ENCODE assay signal across 8 cellular contexts in the genomic region with DNA sequence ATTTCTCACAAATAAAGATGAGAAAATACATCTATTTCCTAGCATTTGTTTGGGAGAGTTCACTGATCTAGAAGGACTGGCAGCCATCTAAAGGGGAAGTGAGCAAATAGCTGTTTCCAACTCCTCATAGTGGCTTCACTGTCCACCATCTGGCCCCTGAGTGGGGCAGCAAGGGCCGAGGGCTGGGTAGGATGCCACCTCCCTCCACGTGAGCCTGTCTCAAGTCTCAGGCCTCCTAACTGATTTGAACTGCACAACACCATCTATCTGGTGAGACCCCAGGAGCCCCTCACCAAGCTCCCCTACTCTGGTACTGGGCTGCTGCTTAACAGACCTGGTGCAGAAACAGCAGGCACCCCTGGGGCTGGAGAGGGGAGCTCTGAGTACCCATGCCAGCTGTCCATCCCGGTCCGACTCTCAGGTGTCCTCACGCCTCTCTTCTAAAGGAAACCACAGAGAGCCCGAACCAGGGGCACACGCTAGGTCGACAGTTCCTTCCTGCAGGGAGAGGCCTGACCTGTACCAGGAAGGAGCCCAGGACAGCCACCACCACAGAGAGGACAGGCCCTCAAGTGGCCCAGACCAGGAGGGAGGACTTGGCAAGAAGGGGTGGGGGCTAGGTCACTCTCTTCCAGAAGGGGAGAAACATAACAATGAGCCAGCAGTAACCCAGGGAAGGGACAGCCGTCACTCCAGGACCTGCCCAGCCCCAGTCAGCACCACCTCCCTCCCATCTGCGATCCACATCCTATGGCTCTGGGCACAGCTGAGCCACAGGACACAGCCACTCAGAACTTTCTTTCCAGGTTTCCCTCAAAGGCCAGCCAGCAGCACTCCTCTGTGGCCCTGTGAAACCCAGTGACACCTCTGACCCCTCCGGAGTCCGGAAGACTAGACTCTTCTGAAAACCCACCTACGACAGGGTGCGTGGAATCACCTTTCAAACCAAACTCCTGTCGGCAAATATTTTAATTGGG. TPM values are rescaled to one million over a fixed set of nuclear protein-coding genes. Genes with fewer than 3 reads are reported as not detected.
DNase-seq lines count a peak whose midpoint lies in the region; TF ChIP-seq lines count a peak whose summit lies in the region.

No MANE protein-coding gene starts in this region.

- H3K27me3 Mint-ChIP-seq in activated T-cell treated with anti-CD3 and anti-CD28 coated beads, Interleukin-2, amount 50 U/mL, for 24 hours, result no peaks in the 10 kb centered on the region
- peaks cover 19 to 40% (median 34%) of the 10 kb centered on the region in 3 donors for H3K27me3 Mint-ChIP-seq in immature natural killer cell (ENCODE audit: low read depth in 3 of 3)

- no peaks in the 10 kb centered on the region for H3K27me3 ChIP-seq in thymus (ENCODE audit: control insufficient read depth, insufficient read depth)

- H3K36me3 Mint-ChIP-seq in activated T-cell treated with anti-CD3 and anti-CD28 coated beads, Interleukin-2, amount 50 U/mL, for 24 hours (ENCODE audit: low read depth), result peaks cover 42% of the 10 kb centered on the region
- no peaks in the 10 kb centered on the region for H3K36me3 Mint-ChIP-seq in immature natural killer cell

- H3K4me1 Mint-ChIP-seq in activated T-cell treated with anti-CD3 and anti-CD28 coated beads, Interleukin-2, amount 50 U/mL, for 24 hours (ENCODE audit: low read depth), result peaks cover 87% of the 10 kb centered on the region
- H3K4me1 Mint-ChIP-seq in immature natural killer cell, result peaks cover 82 to 83% of the 10 kb centered on the region in 2 donors

- WGBS in thymus, result 75% methylated on average over 15 of the region's 15 CpGs

- peak overlapping the region; percentile 86 for H3K27ac ChIP-seq in VCaP
- H3K27ac ChIP-seq in thymus (ENCODE audit: low read depth), result peak overlapping the region; percentile 82

- TF ChIP-seq CTCF in VCaP (conservative IDR thresholded peaks at IDR 0.05) (no peak), GM10266 (IDR thresholded peaks at IDR 0.05; ENCODE audit: control insufficient read depth, insufficient read depth, low read depth, missing control alignments) (no peak)

- peaks cover 49% of the 10 kb centered on the region for H3K4me1 ChIP-seq in thymus (ENCODE audit: control insufficient read depth, insufficient read depth, low read length)

- H3K4me3 Mint-ChIP-seq in activated T-cell treated with anti-CD3 and anti-CD28 coated beads, Interleukin-2, amount 50 U/mL, for 24 hours, result peak overlapping the region; percentile 84
- H3K4me3 Mint-ChIP-seq in immature natural killer cell, result peak overlapping the region; percentile 76 to 87 (median 84)

- H3K36me3 ChIP-seq in thymus (ENCODE audit: control insufficient read depth, insufficient read depth), result peaks cover 4% of the 10 kb centered on the region

- no peaks in the 10 kb centered on the region for H3K9me3 ChIP-seq in thymus (ENCODE audit: control insufficient read depth)

- peak overlapping the region; percentile 91 for H3K27ac Mint-ChIP-seq in activated T-cell treated with anti-CD3 and anti-CD28 coated beads, Interleukin-2, amount 50 U/mL, for 24 hours
- H3K27ac Mint-ChIP-seq in immature natural killer cell, result peak overlapping the region; percentile 90 to 98 (median 96)

- DNase-seq in activated T-cell treated with anti-CD3 and anti-CD28 coated beads, Interleukin-2, amount 50 U/mL, for 24 hours, result peak; percentile 45
- DNase-seq in activated T-cell treated with anti-CD3 and anti-CD28 coated beads, Interleukin-2, amount 50 U/mL, for 1 hour, result no peak
- no peak for DNase-seq in immature natural killer cell
- DNase-seq in NCI-H446 (lab: John Stamatoyannopoulos, UW), result no peak
- DNase-seq in GM10266 (ENCODE audit: extremely low spot score), result no peak
- DNase-seq in HK-2 (ENCODE audit: unreplicated experiment), result no peak

- H3K9me3 Mint-ChIP-seq in activated T-cell treated with anti-CD3 and anti-CD28 coated beads, Interleukin-2, amount 50 U/mL, for 24 hours, result no peaks in the 10 kb centered on the region
- no peaks in the 10 kb centered on the region for H3K9me3 Mint-ChIP-seq in immature natural killer cell

- peak overlapping the region; percentile 19 for H3K4me3 ChIP-seq in thymus (ENCODE audit: low read length)

RNA-seq across cellular contexts. Expression of gene SLC35E1, which starts 12.9 kb away (rescaled TPM):
- polyA plus RNA-seq in immature natural killer cell, result 10 to 100 TPM; 14.9 to 21.8 (median 20.1) TPM
- 31.3 TPM for polyA plus RNA-seq in thymus

RNA-seq across cellular contexts. Expression of gene CHERP, which starts 42.9 kb away (rescaled TPM):
- polyA plus RNA-seq in immature natural killer cell (10 to 100 TPM in 1 of 3 donors, 1 to 10 TPM in 2; 1.6 to 19.9 (median 3.4) TPM), thymus (25.4 TPM)

RNA-seq across cellular contexts. Expression of gene MED26, which starts 42.9 kb away (rescaled TPM):
- polyA plus RNA-seq in immature natural killer cell (1 to 10 TPM; 1.2 to 5.3 (median 2.0) TPM), thymus (8.1 TPM)
